In genomic region chr2:236575501-236575900, GRCh38 we compare ENCODE assay signal across 23 cellular contexts. TPM values are rescaled to one million over a fixed set of nuclear protein-coding genes. Genes with fewer than 3 reads are reported as not detected.
A peak's percentile ranks its signal among the peaks of the same experiment; 100 is the strongest.
DNase-seq lines count a peak whose midpoint lies in the region; ATAC-seq, FAIRE-seq and TF ChIP-seq lines count a peak whose summit lies in the region.
"Had no signal": no experiment of that assay in that cellular context is flagged by ENCODE, and none has a peak within 500 bp of the region (broad histone marks: within the 10 kb centered on the region; RNA-seq: fewer than 3 reads in every experiment).

No MANE protein-coding gene starts in this region.

- H3K36me3 ChIP-seq in heart left ventricle (peaks cover 0 to 19% (median 4%) of the 10 kb centered on the region in 9 donors), hepatocyte (replicated peaks; ENCODE audit: insufficient read depth, low read depth) (no peaks in the 10 kb centered on the region), pancreas (peaks cover 0 to under 1% (median 0%) of the 10 kb centered on the region in 3 donors), transverse colon (no peaks in the 10 kb centered on the region)
- H3K36me3 ChIP-seq: BE2C had no signal

- peaks cover 23% of the 10 kb centered on the region for H4K20me1 ChIP-seq in hepatocyte (ENCODE audit: insufficient read depth, poor library complexity, severe bottlenecking)

- no peak for TF ChIP-seq POLR2A in heart left ventricle (IDR thresholded peaks at IDR 0.05)
- no peak for TF ChIP-seq POLR2A in transverse colon (IDR thresholded peaks at IDR 0.05)

- TF ChIP-seq EP300 in transverse colon (IDR thresholded peaks at IDR 0.05; ENCODE audit: low read depth): no peak

- WGBS in heart left ventricle, 4 donors: 77 to 88% (median 85%) methylated on average over 11 of the region's 11 CpGs
- whole genome bisulfite sequencing in right cardiac atrium: 79% methylated on average over 11 of the region's 11 CpGs
- 50% methylated on average over 9 of the region's 11 CpGs for WGBS in hepatocyte (ENCODE audit: low lambda C conversion rate, missing lambda C conversion rate)
- 49 to 58% methylated on average over 11 of the region's 11 CpGs for WGBS in pancreas, 2 donors
- WGBS in transverse colon (ENCODE audit: low coverage in 1 of 2), 2 donors: 77% methylated on average over 11 of the region's 11 CpGs; no CpG with 5 or more reads in 1 of the 2 donors

- no peaks in the 10 kb centered on the region for H3K9me3 Mint-ChIP-seq in activated T-cell treated with anti-CD3 and anti-CD28 coated beads, Interleukin-2, amount 50 U/mL, for 4 hours
- H3K9me3 Mint-ChIP-seq: activated CD4-positive, alpha-beta memory T cell treated with anti-CD3 and anti-CD28 coated beads for 36 hours; activated naive CD8-positive, alpha-beta T cell treated with anti-CD3 and anti-CD28 coated beads, Interleukin-2, amount 50 U/mL, for 24 hours; naive B cell had no signal

- H3K4me3 ChIP-seq in heart left ventricle: no peak overlapping the region
- no peak overlapping the region for H3K4me3 ChIP-seq in right cardiac atrium (ENCODE audit: low read length)
- H3K4me3 ChIP-seq in hepatocyte: no peak overlapping the region
- H3K4me3 ChIP-seq in pancreas: no peak overlapping the region
- no peak overlapping the region for H3K4me3 ChIP-seq in transverse colon
- H3K4me3 ChIP-seq: A549, upper lobe of left lung had no signal

- in situ Hi-C loops in transverse colon (cut with MboI; ENCODE audit: low pct_ligation_motif_present in 1 of 4, low pct_unique_long_range_greater_than_20kb in 1 of 4, low sequenced_read_pairs in 3 of 4): no loop called here

- TF ChIP-seq CTCF in heart left ventricle (IDR thresholded peaks at IDR 0.05): no peak
- no peak for TF ChIP-seq CTCF in hepatocyte (IDR thresholded peaks at IDR 0.05; ENCODE audit: poor library complexity)
- no peak for TF ChIP-seq CTCF in pancreas (IDR thresholded peaks at IDR 0.05)
- no peak for TF ChIP-seq CTCF in transverse colon (IDR thresholded peaks at IDR 0.05)

- ATAC-seq in heart left ventricle (no peak), right cardiac atrium (no peak), pancreas (no peak)
- ATAC-seq in activated T-cell treated with anti-CD3 and anti-CD28 coated beads, Interleukin-2, amount 50 U/mL, for 4 hours: no peak
- ATAC-seq: A549; activated naive CD8-positive, alpha-beta T cell treated with anti-CD3 and anti-CD28 coated beads, Interleukin-2, amount 50 U/mL, for 24 hours had no signal

- H3K9me2 ChIP-seq in hepatocyte (replicated peaks; ENCODE audit: insufficient read depth): no peaks in the 10 kb centered on the region

- peak overlapping the region; percentile 85 for H3K4me2 ChIP-seq in hepatocyte
- H3K4me2 ChIP-seq: A549 had no signal

- H2AFZ ChIP-seq in hepatocyte: no peak overlapping the region

- peaks cover 8% of the 10 kb centered on the region for H3K36me3 Mint-ChIP-seq in activated T-cell treated with anti-CD3 and anti-CD28 coated beads, Interleukin-2, amount 50 U/mL, for 4 hours (ENCODE audit: insufficient read depth)

- H3K4me3 Mint-ChIP-seq in activated T-cell treated with anti-CD3 and anti-CD28 coated beads, Interleukin-2, amount 50 U/mL, for 4 hours: no peak overlapping the region
- H3K4me3 Mint-ChIP-seq: activated CD4-positive, alpha-beta memory T cell treated with anti-CD3 and anti-CD28 coated beads for 36 hours; activated naive CD8-positive, alpha-beta T cell treated with anti-CD3 and anti-CD28 coated beads, Interleukin-2, amount 50 U/mL, for 24 hours; naive B cell had no signal

- H3K27me3 ChIP-seq in heart left ventricle (no peaks in the 10 kb centered on the region), right cardiac atrium (ENCODE audit: control insufficient read depth, insufficient read depth) (no peaks in the 10 kb centered on the region), hepatocyte (no peaks in the 10 kb centered on the region), pancreas (no peaks in the 10 kb centered on the region), transverse colon (peaks cover 7% of the 10 kb centered on the region)

- H3K4me1 ChIP-seq in heart left ventricle: peaks cover 0 to 81% (median 56%) of the 10 kb centered on the region in 12 donors
- peaks cover 4% of the 10 kb centered on the region for H3K4me1 ChIP-seq in right cardiac atrium (ENCODE audit: control insufficient read depth, insufficient read depth, low read length)
- H3K4me1 ChIP-seq in hepatocyte (ENCODE audit: insufficient read depth): peaks cover 61% of the 10 kb centered on the region
- peaks cover 5 to 59% (median 22%) of the 10 kb centered on the region in 3 donors for H3K4me1 ChIP-seq in pancreas
- peaks cover 0 to 11% (median 1%) of the 10 kb centered on the region in 4 donors for H3K4me1 ChIP-seq in transverse colon
- H3K4me1 ChIP-seq: A549, BE2C had no signal

- H3K9me3 ChIP-seq in heart left ventricle: no peaks in the 10 kb centered on the region
- H3K9me3 ChIP-seq in right cardiac atrium (ENCODE audit: control insufficient read depth, low read length): no peaks in the 10 kb centered on the region
- no peaks in the 10 kb centered on the region for H3K9me3 ChIP-seq in hepatocyte (ENCODE audit: low read depth)
- H3K9me3 ChIP-seq in pancreas: no peaks in the 10 kb centered on the region
- H3K9me3 ChIP-seq in transverse colon: no peaks in the 10 kb centered on the region
- H3K9me3 ChIP-seq: A549, BE2C, upper lobe of left lung had no signal

- no peaks in the 10 kb centered on the region for H3K27me3 Mint-ChIP-seq in activated T-cell treated with anti-CD3 and anti-CD28 coated beads, Interleukin-2, amount 50 U/mL, for 4 hours (ENCODE audit: low read depth)
- H3K27me3 Mint-ChIP-seq: activated CD4-positive, alpha-beta memory T cell treated with anti-CD3 and anti-CD28 coated beads for 36 hours; activated naive CD8-positive, alpha-beta T cell treated with anti-CD3 and anti-CD28 coated beads, Interleukin-2, amount 50 U/mL, for 24 hours had no signal

- no peak for FAIRE-seq in pancreas (lab: Jason Lieb, UNC)
- FAIRE-seq: A549, small intestine had no signal

- no peaks in the 10 kb centered on the region for H3K4me1 Mint-ChIP-seq in activated T-cell treated with anti-CD3 and anti-CD28 coated beads, Interleukin-2, amount 50 U/mL, for 4 hours (ENCODE audit: low read depth)
- H3K4me1 Mint-ChIP-seq: activated naive CD8-positive, alpha-beta T cell treated with anti-CD3 and anti-CD28 coated beads, Interleukin-2, amount 50 U/mL, for 24 hours had no signal

- H3K27ac ChIP-seq in heart left ventricle (peak overlapping the region in 8 of 12 donors; percentile 37 to 91 (median 74)), right cardiac atrium (ENCODE audit: low read length) (no peak overlapping the region), hepatocyte (peak overlapping the region; percentile 89), pancreas (peak overlapping the region; percentile 54 to 75 (median 64)), transverse colon (peak overlapping the region; percentile 54 to 84 (median 60))
- H3K27ac ChIP-seq: A549, upper lobe of left lung had no signal

- intact Hi-C loops in heart left ventricle (cut with DNase I) (loop anchor here in 8 of 10 donors (5.0 to 10.0 kb wide), 6 partner anchors 67 to 449 kb away; no protein-coding TSS in a partner anchor), right cardiac atrium (cut with DNase I) (loop anchor here in 1 of 4 donors (10.0 kb wide), 1 partner anchor 211 kb away; no protein-coding TSS in a partner anchor), pancreas (cut with DNase I) (no loop called here), transverse colon (cut with DNase I; ENCODE audit: low total_unique reads) (no loop called here)

- peaks cover 95% of the 10 kb centered on the region for H3K79me2 ChIP-seq in hepatocyte

- DNase-seq in heart left ventricle: no peak
- DNase-seq in right cardiac atrium: no peak
- DNase-seq in hepatocyte (ENCODE audit: low spot score): peak; percentile 55
- DNase-seq in pancreas: no peak
- no peak for DNase-seq in transverse colon
- no peak for DNase-seq in iPS-NIHi7 (ENCODE audit: extremely low spot score)
- DNase-seq in activated T-cell treated with anti-CD3 and anti-CD28 coated beads, Interleukin-2, amount 50 U/mL, for 4 hours: no peak
- no peak for DNase-seq in GM19238 (ENCODE audit: insufficient read length, low spot score)
- DNase-seq: activated CD4-positive, alpha-beta memory T cell treated with anti-CD3 and anti-CD28 coated beads for 36 hours; activated gamma-delta T cell; activated naive CD8-positive, alpha-beta T cell treated with anti-CD3 and anti-CD28 coated beads, Interleukin-2, amount 50 U/mL, for 24 hours; BE2C; DMS79; mammary epithelial cell; naive B cell; NCI-H1694; NCI-H774; posterior cingulate gyrus; small intestine; stimulated activated naive CD4-positive, alpha-beta T cell; T1000; upper lobe of left lung had no signal

RNA-seq across cellular contexts. Expression of gene ACKR3, which starts 5.9 kb away (rescaled TPM):
- total RNA-seq in heart left ventricle (10 to 100 TPM; 15.7 to 56.3 (median 49.4) TPM), right cardiac atrium (10 to 100 TPM; 27.4 to 50.1 (median 33.8) TPM), hepatocyte (47.1 and 49.5 TPM in 2 replicates), pancreas (10 to 100 TPM in 5 of 6 donors, 1 to 10 TPM in 1; 9.1 to 30.3 (median 15.6) TPM), transverse colon (10 to 100 TPM in 1 of 4 donors, 1 to 10 TPM in 3; 4.2 to 16.5 (median 7.7) TPM)
- polyA plus RNA-seq in heart left ventricle (10 to 100 TPM; 12.8 to 24.5 TPM), right cardiac atrium (22.5 TPM), hepatocyte (58.9 and 61.4 TPM in 2 replicates), pancreas (10 to 100 TPM in 1 of 2 donors, 1 to 10 TPM in 1; 6.2 to 12.6 TPM)
- total RNA-seq in activated T-cell treated with anti-CD3 and anti-CD28 coated beads, Interleukin-2, amount 50 U/mL, for 4 hours: under 1 TPM; 0.16 to 0.73 (median 0.33) TPM

Comparison
In these comparisons a context has a peak if more than half of its experiments do, and no peak if none do; other contexts are left out.
1. intact Hi-C loops: an anchor here in heart left ventricle (5.0 to 10.0 kb wide); none called in pancreas and transverse colon.